Comparison of ENCODE assay signal across 1 cellular context in the genomic region with DNA sequence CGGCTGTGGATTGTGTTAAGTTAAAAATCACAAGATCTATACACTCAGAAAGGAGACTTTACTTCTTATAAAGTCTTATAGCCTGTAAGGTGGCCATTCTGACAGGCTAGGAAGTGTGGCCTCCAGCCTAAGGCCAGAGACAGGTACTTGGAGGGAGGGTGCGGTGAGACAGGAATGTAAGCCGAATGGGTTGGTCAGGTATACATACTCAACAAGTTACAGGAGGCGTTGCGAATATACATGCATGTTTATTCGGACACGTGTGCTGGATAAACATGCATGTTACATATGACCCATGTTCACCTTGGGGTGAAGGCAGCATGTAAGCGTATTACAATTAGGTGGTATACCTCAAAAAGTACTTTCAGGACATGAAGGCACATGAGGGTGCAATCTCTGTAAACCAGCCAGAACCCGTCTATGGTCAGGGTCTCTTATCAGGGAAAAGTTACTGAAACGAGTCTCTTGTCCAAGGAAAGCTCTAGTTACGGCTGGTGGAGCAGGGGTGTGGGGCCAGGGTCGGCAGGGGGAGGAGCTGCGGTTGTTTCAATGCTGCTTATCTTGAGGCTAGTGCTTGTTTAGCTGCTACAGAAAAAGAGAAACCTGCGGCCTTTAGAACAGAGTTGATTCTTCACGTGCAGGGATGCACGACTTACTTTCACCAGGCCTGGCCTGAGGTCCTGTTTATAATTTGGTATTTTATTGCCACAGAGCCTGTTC.
TF ChIP-seq lines count a peak whose summit lies in the region.

No MANE protein-coding gene starts in this region.

TF ChIP-seq in K562, 482 proteins besides CTCF, POLR2A, EP300 and RAD21 (continued from another document and continues in another):
- TF ChIP-seq MBD1 (CRISPR knock-in tag; IDR thresholded peaks at IDR 0.05) (no peak), CCAR2 (IDR thresholded peaks at IDR 0.05; ENCODE audit: low read depth, low read length) (no peak), GABPB1 (CRISPR knock-in tag; IDR thresholded peaks at IDR 0.05) (no peak; the same call in 1 of the 2 replicates), TEAD4 (IDR thresholded peaks at IDR 0.05; ENCODE audit: low read length) (peak; percentile 64), TEAD4 (CRISPR knock-in tag; IDR thresholded peaks at IDR 0.05; ENCODE audit: borderline replicate concordance) (no peak), HMGXB4 (CRISPR knock-in tag; IDR thresholded peaks at IDR 0.05) (no peak), RBM22 (IDR thresholded peaks at IDR 0.05; ENCODE audit: low read depth, low read length, poor library complexity, severe bottlenecking) (no peak), TCF7L2 (IDR thresholded peaks at IDR 0.05; ENCODE audit: low read depth, low read length) (no peak), VEZF1 (CRISPR knock-in tag; IDR thresholded peaks at IDR 0.05) (peak; percentile 73), CXXC5 (CRISPR knock-in tag; IDR thresholded peaks at IDR 0.05) (peak; percentile 59), NCOR1 (IDR thresholded peaks at IDR 0.05) (peak; percentile 82), MEF2D (tag; conservative IDR thresholded peaks at IDR 0.05; ENCODE audit: low read depth) (0 out of 2 replicates have a peak, but pooled peaks have one; percentile 60), SIN3A (IDR thresholded peaks at IDR 0.05; ENCODE audit: borderline replicate concordance in 2 of 2, control insufficient read depth in 1 of 2, low read depth in 2 of 2, low read length in 2 of 2) (no peak), SAFB2 (IDR thresholded peaks at IDR 0.05; ENCODE audit: borderline replicate concordance, low read depth, low read length, severe bottlenecking) (no peak), CBFB (CRISPR knock-in tag; IDR thresholded peaks at IDR 0.05) (no peak), ZNF24 (IDR thresholded peaks at IDR 0.05) (no peak), CBX3 (IDR thresholded peaks at IDR 0.05; ENCODE audit: borderline replicate concordance in 1 of 2, low read length in 2 of 2) (no peak), THRAP3 (IDR thresholded peaks at IDR 0.05; ENCODE audit: borderline replicate concordance) (no peak), DACH1 (IDR thresholded peaks at IDR 0.05; ENCODE audit: partially characterized antibody) (no peak), SMC3 (conservative IDR thresholded peaks at IDR 0.05; ENCODE audit: insufficient read depth, low read depth, low read length) (no peak), PRMT5 (CRISPR knock-in tag; IDR thresholded peaks at IDR 0.05) (no peak), CBX1 (IDR thresholded peaks at IDR 0.05; ENCODE audit: low read depth) (no peak), RBFOX2 (IDR thresholded peaks at IDR 0.05; ENCODE audit: low read depth, low read length) (0 out of 2 replicates have a peak, but pooled peaks have one; percentile 33)
- TF ChIP-seq, protein P1, sequence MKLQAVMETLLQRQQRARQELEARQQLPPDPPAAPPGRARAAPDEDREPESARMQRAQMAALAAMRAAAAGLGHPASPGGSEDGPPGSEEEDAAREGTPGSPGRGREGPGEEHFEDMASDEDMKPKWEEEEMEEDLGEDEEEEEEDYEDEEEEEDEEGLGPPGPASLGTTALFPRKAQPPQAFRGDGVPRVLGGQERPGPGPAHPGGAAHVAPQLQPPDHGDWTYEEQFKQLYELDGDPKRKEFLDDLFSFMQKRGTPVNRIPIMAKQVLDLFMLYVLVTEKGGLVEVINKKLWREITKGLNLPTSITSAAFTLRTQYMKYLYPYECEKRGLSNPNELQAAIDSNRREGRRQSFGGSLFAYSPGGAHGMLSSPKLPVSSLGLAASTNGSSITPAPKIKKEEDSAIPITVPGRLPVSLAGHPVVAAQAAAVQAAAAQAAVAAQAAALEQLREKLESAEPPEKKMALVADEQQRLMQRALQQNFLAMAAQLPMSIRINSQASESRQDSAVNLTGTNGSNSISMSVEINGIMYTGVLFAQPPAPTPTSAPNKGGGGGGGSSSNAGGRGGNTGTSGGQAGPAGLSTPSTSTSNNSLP (IDR thresholded peaks at IDR 0.05; ENCODE audit: borderline replicate concordance, low read depth, low read length): no peak
- TF ChIP-seq, protein P2, sequence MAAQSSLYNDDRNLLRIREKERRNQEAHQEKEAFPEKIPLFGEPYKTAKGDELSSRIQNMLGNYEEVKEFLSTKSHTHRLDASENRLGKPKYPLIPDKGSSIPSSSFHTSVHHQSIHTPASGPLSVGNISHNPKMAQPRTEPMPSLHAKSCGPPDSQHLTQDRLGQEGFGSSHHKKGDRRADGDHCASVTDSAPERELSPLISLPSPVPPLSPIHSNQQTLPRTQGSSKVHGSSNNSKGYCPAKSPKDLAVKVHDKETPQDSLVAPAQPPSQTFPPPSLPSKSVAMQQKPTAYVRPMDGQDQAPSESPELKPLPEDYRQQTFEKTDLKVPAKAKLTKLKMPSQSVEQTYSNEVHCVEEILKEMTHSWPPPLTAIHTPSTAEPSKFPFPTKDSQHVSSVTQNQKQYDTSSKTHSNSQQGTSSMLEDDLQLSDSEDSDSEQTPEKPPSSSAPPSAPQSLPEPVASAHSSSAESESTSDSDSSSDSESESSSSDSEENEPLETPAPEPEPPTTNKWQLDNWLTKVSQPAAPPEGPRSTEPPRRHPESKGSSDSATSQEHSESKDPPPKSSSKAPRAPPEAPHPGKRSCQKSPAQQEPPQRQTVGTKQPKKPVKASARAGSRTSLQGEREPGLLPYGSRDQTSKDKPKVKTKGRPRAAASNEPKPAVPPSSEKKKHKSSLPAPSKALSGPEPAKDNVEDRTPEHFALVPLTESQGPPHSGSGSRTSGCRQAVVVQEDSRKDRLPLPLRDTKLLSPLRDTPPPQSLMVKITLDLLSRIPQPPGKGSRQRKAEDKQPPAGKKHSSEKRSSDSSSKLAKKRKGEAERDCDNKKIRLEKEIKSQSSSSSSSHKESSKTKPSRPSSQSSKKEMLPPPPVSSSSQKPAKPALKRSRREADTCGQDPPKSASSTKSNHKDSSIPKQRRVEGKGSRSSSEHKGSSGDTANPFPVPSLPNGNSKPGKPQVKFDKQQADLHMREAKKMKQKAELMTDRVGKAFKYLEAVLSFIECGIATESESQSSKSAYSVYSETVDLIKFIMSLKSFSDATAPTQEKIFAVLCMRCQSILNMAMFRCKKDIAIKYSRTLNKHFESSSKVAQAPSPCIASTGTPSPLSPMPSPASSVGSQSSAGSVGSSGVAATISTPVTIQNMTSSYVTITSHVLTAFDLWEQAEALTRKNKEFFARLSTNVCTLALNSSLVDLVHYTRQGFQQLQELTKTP (IDR thresholded peaks at IDR 0.05; ENCODE audit: low read depth in 1 of 2, partially characterized antibody in 2 of 2): peak; percentile 43 to 65
- TF ChIP-seq, protein P3, sequence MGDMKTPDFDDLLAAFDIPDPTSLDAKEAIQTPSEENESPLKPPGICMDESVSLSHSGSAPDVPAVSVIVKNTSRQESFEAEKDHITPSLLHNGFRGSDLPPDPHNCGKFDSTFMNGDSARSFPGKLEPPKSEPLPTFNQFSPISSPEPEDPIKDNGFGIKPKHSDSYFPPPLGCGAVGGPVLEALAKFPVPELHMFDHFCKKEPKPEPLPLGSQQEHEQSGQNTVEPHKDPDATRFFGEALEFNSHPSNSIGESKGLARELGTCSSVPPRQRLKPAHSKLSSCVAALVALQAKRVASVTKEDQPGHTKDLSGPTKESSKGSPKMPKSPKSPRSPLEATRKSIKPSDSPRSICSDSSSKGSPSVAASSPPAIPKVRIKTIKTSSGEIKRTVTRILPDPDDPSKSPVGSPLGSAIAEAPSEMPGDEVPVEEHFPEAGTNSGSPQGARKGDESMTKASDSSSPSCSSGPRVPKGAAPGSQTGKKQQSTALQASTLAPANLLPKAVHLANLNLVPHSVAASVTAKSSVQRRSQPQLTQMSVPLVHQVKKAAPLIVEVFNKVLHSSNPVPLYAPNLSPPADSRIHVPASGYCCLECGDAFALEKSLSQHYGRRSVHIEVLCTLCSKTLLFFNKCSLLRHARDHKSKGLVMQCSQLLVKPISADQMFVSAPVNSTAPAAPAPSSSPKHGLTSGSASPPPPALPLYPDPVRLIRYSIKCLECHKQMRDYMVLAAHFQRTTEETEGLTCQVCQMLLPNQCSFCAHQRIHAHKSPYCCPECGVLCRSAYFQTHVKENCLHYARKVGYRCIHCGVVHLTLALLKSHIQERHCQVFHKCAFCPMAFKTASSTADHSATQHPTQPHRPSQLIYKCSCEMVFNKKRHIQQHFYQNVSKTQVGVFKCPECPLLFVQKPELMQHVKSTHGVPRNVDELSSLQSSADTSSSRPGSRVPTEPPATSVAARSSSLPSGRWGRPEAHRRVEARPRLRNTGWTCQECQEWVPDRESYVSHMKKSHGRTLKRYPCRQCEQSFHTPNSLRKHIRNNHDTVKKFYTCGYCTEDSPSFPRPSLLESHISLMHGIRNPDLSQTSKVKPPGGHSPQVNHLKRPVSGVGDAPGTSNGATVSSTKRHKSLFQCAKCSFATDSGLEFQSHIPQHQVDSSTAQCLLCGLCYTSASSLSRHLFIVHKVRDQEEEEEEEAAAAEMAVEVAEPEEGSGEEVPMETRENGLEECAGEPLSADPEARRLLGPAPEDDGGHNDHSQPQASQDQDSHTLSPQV (IDR thresholded peaks at IDR 0.05): peak; percentile 78
- TF ChIP-seq, protein P4, sequence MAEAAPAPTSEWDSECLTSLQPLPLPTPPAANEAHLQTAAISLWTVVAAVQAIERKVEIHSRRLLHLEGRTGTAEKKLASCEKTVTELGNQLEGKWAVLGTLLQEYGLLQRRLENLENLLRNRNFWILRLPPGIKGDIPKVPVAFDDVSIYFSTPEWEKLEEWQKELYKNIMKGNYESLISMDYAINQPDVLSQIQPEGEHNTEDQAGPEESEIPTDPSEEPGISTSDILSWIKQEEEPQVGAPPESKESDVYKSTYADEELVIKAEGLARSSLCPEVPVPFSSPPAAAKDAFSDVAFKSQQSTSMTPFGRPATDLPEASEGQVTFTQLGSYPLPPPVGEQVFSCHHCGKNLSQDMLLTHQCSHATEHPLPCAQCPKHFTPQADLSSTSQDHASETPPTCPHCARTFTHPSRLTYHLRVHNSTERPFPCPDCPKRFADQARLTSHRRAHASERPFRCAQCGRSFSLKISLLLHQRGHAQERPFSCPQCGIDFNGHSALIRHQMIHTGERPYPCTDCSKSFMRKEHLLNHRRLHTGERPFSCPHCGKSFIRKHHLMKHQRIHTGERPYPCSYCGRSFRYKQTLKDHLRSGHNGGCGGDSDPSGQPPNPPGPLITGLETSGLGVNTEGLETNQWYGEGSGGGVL (CRISPR knock-in tag; IDR thresholded peaks at IDR 0.05): no peak
- TF ChIP-seq, protein P5, sequence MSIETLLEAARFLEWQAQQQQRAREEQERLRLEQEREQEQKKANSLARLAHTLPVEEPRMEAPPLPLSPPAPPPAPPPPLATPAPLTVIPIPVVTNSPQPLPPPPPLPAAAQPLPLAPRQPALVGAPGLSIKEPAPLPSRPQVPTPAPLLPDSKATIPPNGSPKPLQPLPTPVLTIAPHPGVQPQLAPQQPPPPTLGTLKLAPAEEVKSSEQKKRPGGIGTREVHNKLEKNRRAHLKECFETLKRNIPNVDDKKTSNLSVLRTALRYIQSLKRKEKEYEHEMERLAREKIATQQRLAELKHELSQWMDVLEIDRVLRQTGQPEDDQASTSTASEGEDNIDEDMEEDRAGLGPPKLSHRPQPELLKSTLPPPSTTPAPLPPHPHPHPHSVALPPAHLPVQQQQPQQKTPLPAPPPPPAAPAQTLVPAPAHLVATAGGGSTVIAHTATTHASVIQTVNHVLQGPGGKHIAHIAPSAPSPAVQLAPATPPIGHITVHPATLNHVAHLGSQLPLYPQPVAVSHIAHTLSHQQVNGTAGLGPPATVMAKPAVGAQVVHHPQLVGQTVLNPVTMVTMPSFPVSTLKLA (conservative IDR thresholded peaks at IDR 0.05): peak; percentile 71 to 79
- TF ChIP-seq, protein P6, sequence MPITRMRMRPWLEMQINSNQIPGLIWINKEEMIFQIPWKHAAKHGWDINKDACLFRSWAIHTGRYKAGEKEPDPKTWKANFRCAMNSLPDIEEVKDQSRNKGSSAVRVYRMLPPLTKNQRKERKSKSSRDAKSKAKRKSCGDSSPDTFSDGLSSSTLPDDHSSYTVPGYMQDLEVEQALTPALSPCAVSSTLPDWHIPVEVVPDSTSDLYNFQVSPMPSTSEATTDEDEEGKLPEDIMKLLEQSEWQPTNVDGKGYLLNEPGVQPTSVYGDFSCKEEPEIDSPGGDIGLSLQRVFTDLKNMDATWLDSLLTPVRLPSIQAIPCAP (CRISPR knock-in tag; IDR thresholded peaks at IDR 0.05; ENCODE audit: borderline replicate concordance): no peak
